In the genomic region with DNA sequence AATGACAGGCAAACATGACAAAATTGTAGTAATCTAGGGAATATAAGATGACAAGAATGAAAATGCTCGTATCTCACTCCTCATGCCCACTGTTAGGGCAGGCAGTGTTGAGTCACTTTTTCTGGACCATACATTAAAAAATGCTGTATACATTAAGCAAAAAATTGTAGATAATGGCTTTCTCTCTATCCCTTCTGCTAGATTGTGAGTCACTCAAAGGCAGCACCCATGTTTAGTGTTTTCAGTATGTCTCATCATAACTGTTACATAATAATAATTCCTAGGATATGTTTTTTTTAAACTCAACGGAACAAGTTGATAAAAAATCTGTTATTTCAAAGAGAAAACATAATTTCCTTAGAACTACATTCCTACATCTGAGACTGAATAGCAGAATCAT, we compare ENCODE assay signal across 33 cellular contexts.
DNase-seq lines count a peak whose midpoint lies in the region; TF ChIP-seq lines count a peak whose summit lies in the region.
"Had no signal": no experiment of that assay in that cellular context is flagged by ENCODE, and none has a peak within 500 bp of the region (broad histone marks: within the 10 kb centered on the region; RNA-seq: fewer than 3 reads in every experiment).

No MANE protein-coding gene starts in this region.

- H3K9me3 Mint-ChIP-seq in progenitor cell of endocrine pancreas (ENCODE audit: low read depth), result peaks cover 7% of the 10 kb centered on the region
- H3K9me3 Mint-ChIP-seq: activated naive CD4-positive, alpha-beta T cell treated with anti-CD3 and anti-CD28 coated beads, Interleukin-2, amount 50 U/mL, for 24 hours; activated T-helper 2 cell treated with anti-CD3 and anti-CD28 coated beads, Interferon-gamma antibody, Interleukin-2, Interleukin-4, amounts not matched to agents 10 μg/mL and 5 μg/mL and 100 μg/mL, durations not matched to agents 14 hours and 24 hours and 36 hours; T-helper 2 cell treated with Interferon-gamma antibody and Interleukin-4, amounts not matched to agents 5 μg/mL and 100 μg/mL, for 36 hours had no signal

- H3K4me1 ChIP-seq in adipocyte (ENCODE audit: control insufficient read depth, insufficient read depth, low read length) (peaks cover 11% of the 10 kb centered on the region), skeletal muscle satellite cell (ENCODE audit: control insufficient read depth, insufficient read depth, low read length) (peaks cover 11% of the 10 kb centered on the region)
- H3K4me1 ChIP-seq: gastroesophageal sphincter had no signal

- H3K9ac ChIP-seq in adipocyte (ENCODE audit: low read length) (no peak overlapping the region), skeletal muscle satellite cell (ENCODE audit: low read depth, low read length) (no peak overlapping the region)

- no peaks in the 10 kb centered on the region for H3K9me3 ChIP-seq in adipocyte (ENCODE audit: control insufficient read depth, low read length)
- no peaks in the 10 kb centered on the region for H3K9me3 ChIP-seq in skeletal muscle satellite cell (replicated peaks; ENCODE audit: low read length)
- H3K9me3 ChIP-seq: gastroesophageal sphincter, mucosa of descending colon, sigmoid colon, tibial nerve had no signal

- H3K27ac Mint-ChIP-seq in progenitor cell of endocrine pancreas, result no peak overlapping the region
- H3K27ac Mint-ChIP-seq: activated CD4-positive, alpha-beta T cell treated with anti-CD3 and anti-CD28 coated beads for 36 hours; activated CD8-positive, alpha-beta T cell treated with anti-CD3 and anti-CD28 coated beads, Interleukin-2, amount 10 ng/mL, durations not matched to agents 7 days and 5 days; activated naive CD4-positive, alpha-beta T cell treated with anti-CD3 and anti-CD28 coated beads, Interleukin-2, amount 50 U/mL, for 24 hours; activated T-helper 2 cell treated with anti-CD3 and anti-CD28 coated beads, Interferon-gamma antibody, Interleukin-2, Interleukin-4, amounts not matched to agents 10 μg/mL and 5 μg/mL and 100 μg/mL, durations not matched to agents 14 hours and 24 hours and 36 hours; effector memory CD8-positive, alpha-beta T cell; natural killer cell treated with Interleukin-12 subunit alpha and Interleukin-12 subunit beta and Interleukin-15 and Interleukin-18, amount 100 ng/mL, for 72 hours; stimulated activated effector memory CD8-positive, alpha-beta T cell treated with anti-CD3 and anti-CD28 coated beads, Interleukin-12 subunit alpha, Interleukin-12 subunit beta, amount 100 ng/mL, for 72 hours; T-helper 2 cell treated with Interferon-gamma antibody and Interleukin-4, amounts not matched to agents 5 μg/mL and 100 μg/mL, for 36 hours had no signal

- no peaks in the 10 kb centered on the region for H3K27me3 Mint-ChIP-seq in progenitor cell of endocrine pancreas
- H3K27me3 Mint-ChIP-seq: activated CD4-positive, alpha-beta T cell treated with anti-CD3 and anti-CD28 coated beads for 36 hours; activated naive CD4-positive, alpha-beta T cell treated with anti-CD3 and anti-CD28 coated beads, Interleukin-2, amount 50 U/mL, for 24 hours; effector memory CD8-positive, alpha-beta T cell; natural killer cell treated with Interleukin-12 subunit alpha and Interleukin-12 subunit beta and Interleukin-15 and Interleukin-18, amount 100 ng/mL, for 72 hours had no signal

- no peak overlapping the region for H3K4me3 Mint-ChIP-seq in progenitor cell of endocrine pancreas (ENCODE audit: low read depth)
- H3K4me3 Mint-ChIP-seq: activated CD4-positive, alpha-beta T cell treated with anti-CD3 and anti-CD28 coated beads for 36 hours; activated CD8-positive, alpha-beta T cell treated with anti-CD3 and anti-CD28 coated beads, Interleukin-2, amount 10 ng/mL, durations not matched to agents 7 days and 5 days; activated naive CD4-positive, alpha-beta T cell treated with anti-CD3 and anti-CD28 coated beads, Interleukin-2, amount 50 U/mL, for 24 hours; effector memory CD8-positive, alpha-beta T cell; natural killer cell treated with Interleukin-12 subunit alpha and Interleukin-12 subunit beta and Interleukin-15 and Interleukin-18, amount 100 ng/mL, for 72 hours; stimulated activated effector memory CD8-positive, alpha-beta T cell treated with anti-CD3 and anti-CD28 coated beads, Interleukin-12 subunit alpha, Interleukin-12 subunit beta, amount 100 ng/mL, for 72 hours; T-helper 2 cell treated with Interferon-gamma antibody and Interleukin-4, amounts not matched to agents 5 μg/mL and 100 μg/mL, for 36 hours had no signal

- H3K27me3 ChIP-seq in adipocyte (replicated peaks; ENCODE audit: control insufficient read depth, insufficient read depth, low read length), result no peaks in the 10 kb centered on the region
- no peaks in the 10 kb centered on the region for H3K27me3 ChIP-seq in skeletal muscle satellite cell (ENCODE audit: control insufficient read depth, insufficient read depth, low read length)
- H3K27me3 ChIP-seq: gastroesophageal sphincter, sigmoid colon, tibial nerve had no signal

- TF ChIP-seq CTCF in fibroblast of pulmonary artery (IDR thresholded peaks at IDR 0.05; ENCODE audit: low read length, missing control alignments) (no peak), progenitor cell of endocrine pancreas (IDR thresholded peaks at IDR 0.05; ENCODE audit: unreplicated experiment) (no peak)

- H3K4me3 ChIP-seq in adipocyte (ENCODE audit: low read length) (no peak overlapping the region), fibroblast of pulmonary artery (replicated peaks; ENCODE audit: low read depth, low read length) (no peak overlapping the region), skeletal muscle satellite cell (ENCODE audit: low read length) (no peak overlapping the region)
- H3K4me3 ChIP-seq: gastroesophageal sphincter, K562, mucosa of descending colon, PC-9, sigmoid colon, tibial nerve had no signal

- H3K36me3 Mint-ChIP-seq in progenitor cell of endocrine pancreas (ENCODE audit: insufficient read depth), result no peaks in the 10 kb centered on the region
- H3K36me3 Mint-ChIP-seq: activated naive CD4-positive, alpha-beta T cell treated with anti-CD3 and anti-CD28 coated beads, Interleukin-2, amount 50 U/mL, for 24 hours; natural killer cell treated with Interleukin-12 subunit alpha and Interleukin-12 subunit beta and Interleukin-15 and Interleukin-18, amount 100 ng/mL, for 72 hours; stimulated activated effector memory CD8-positive, alpha-beta T cell treated with anti-CD3 and anti-CD28 coated beads, Interleukin-12 subunit alpha, Interleukin-12 subunit beta, amount 100 ng/mL, for 72 hours had no signal

- peak overlapping the region; percentile 38 for H3K4me2 ChIP-seq in skeletal muscle satellite cell (ENCODE audit: low read length)
- H3K4me2 ChIP-seq: PC-9 had no signal

- DNase-seq in HS-27A (ENCODE audit: low read depth), result peak; percentile 7
- DNase-seq in adipocyte (ENCODE audit: low read depth), result peak; percentile 29
- DNase-seq in fibroblast of pulmonary artery (ENCODE audit: low read depth), result peak; percentile 46
- DNase-seq in activated T-cell treated with anti-CD3 and anti-CD28 coated beads, Interleukin-2, amount 50 U/mL, for 48 hours, result no peak
- no peak for DNase-seq in NCI-H69 (lab: John Stamatoyannopoulos, UW)
- DNase-seq in progenitor cell of endocrine pancreas (ENCODE audit: low spot score, unreplicated experiment), result no peak
- DNase-seq: activated CD4-positive, alpha-beta T cell treated with anti-CD3 and anti-CD28 coated beads for 36 hours; activated CD8-positive, alpha-beta T cell treated with anti-CD3 and anti-CD28 coated beads, Interleukin-2, amount 10 ng/mL, durations not matched to agents 7 days and 5 days; anterior cingulate cortex; cortex of kidney; effector memory CD8-positive, alpha-beta T cell; erythroblast; hippocampal formation; left cardiac atrium; MM.1S; mucosa of descending colon; NCI-H1417 treated with DMSO at 0.1 percent for 48 hours; NCI-H2081; NCI-H2227 treated with DMSO at 0.1 percent for 48 hours; NCI-H526 treated with DMSO at 0.1 percent for 48 hours; occipital lobe; PC-9; SHP77; sigmoid colon had no signal

- H3K4me1 Mint-ChIP-seq in progenitor cell of endocrine pancreas (ENCODE audit: low read depth), result peaks cover 2% of the 10 kb centered on the region
- H3K4me1 Mint-ChIP-seq: activated CD4-positive, alpha-beta T cell treated with anti-CD3 and anti-CD28 coated beads for 36 hours; activated naive CD4-positive, alpha-beta T cell treated with anti-CD3 and anti-CD28 coated beads, Interleukin-2, amount 50 U/mL, for 24 hours; stimulated activated effector memory CD8-positive, alpha-beta T cell treated with anti-CD3 and anti-CD28 coated beads, Interleukin-12 subunit alpha, Interleukin-12 subunit beta, amount 100 ng/mL, for 72 hours had no signal

- H3K36me3 ChIP-seq in adipocyte (ENCODE audit: control insufficient read depth, insufficient read depth, low read length, severe bottlenecking), result no peaks in the 10 kb centered on the region
- no peaks in the 10 kb centered on the region for H3K36me3 ChIP-seq in skeletal muscle satellite cell (ENCODE audit: insufficient read depth, low read length)
- H3K36me3 ChIP-seq: gastroesophageal sphincter, sigmoid colon, tibial nerve had no signal

Comparison
In these comparisons a context has a peak if more than half of its experiments do, and no peak if none do; other contexts are left out.
1. DNase-seq: peak in HS-27A (single experiment), adipocyte (single experiment) and fibroblast of pulmonary artery (single experiment); none in activated T-cell treated with anti-CD3 and anti-CD28 coated beads, Interleukin-2, amount 50 U/mL, for 48 hours (0 of 2), NCI-H69 (single experiment) and progenitor cell of endocrine pancreas (single experiment).